26 cellular contexts compared by ENCODE assay signal in the genomic region with DNA sequence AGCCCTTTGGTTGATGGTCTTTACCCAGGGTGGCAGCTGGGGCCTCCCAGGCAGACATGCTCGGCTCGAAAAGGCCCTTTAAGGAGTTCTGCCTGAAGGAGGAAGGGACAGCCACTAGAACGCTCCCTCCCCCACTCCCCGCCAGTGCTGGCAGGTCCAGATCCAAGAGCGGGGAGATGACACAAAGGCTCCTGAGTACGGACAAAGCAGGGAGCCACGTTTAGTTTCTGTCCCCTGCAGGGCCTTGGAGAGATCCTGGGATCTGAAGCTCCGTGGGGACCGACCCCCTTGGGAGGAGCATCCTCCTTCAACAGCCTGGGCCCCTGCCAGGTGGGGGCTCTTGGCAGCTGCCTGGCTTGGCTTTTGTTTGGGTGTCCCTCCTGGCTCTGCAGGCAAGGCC.
"Had no signal": no experiment of that assay in that cellular context is flagged by ENCODE, and none has a peak within 500 bp of the region (broad histone marks: within the 10 kb centered on the region; RNA-seq: fewer than 3 reads in every experiment).

No MANE protein-coding gene starts in this region.

- DNase-seq: activated CD4-positive, alpha-beta memory T cell treated with anti-CD3 and anti-CD28 coated beads, Interleukin-2, amount 10 ng/mL, durations not matched to agents 7 days and 5 days; activated CD4-positive, alpha-beta T cell treated with anti-CD3 and anti-CD28 coated beads, Interleukin-2, amount 10 ng/mL, durations not matched to agents 24 days and 14 days; activated CD4-positive, CD25-positive, alpha-beta regulatory T cell treated with anti-CD3 and anti-CD28 coated beads, Interleukin-2, amount 50 U/mL, for 72 hours; activated CD8-positive, alpha-beta memory T cell treated with anti-CD3 and anti-CD28 coated beads, Interleukin-2, amount 50 U/mL, for 48 hours; activated gamma-delta T cell; activated naive CD4-positive, alpha-beta T cell treated with anti-CD3 and anti-CD28 coated beads, Interleukin-2, amount 10 ng/mL, durations not matched to agents 7 days and 5 days; activated naive CD8-positive, alpha-beta T cell treated with anti-CD3 and anti-CD28 coated beads, Interleukin-2, amount 10 ng/mL, durations not matched to agents 7 days and 5 days; activated T-cell treated with anti-CD3 and anti-CD28 coated beads, Interleukin-2, amount 50 U/mL, for 24 hours; dorsolateral prefrontal cortex; effector memory CD4-positive, alpha-beta T cell; kidney; left colon; midbrain; naive thymus-derived CD4-positive, alpha-beta T cell; right lobe of liver; stimulated activated CD4-positive, alpha-beta T cell treated with anti-CD3 and anti-CD28 coated beads, Interleukin-4, amount 100 ng/mL, for 1 hour; stimulated activated naive CD8-positive, alpha-beta T cell treated with anti-CD3 and anti-CD28 coated beads, Interleukin-15, amount 100 ng/mL, for 72 hours; substantia nigra; T-helper 17 cell; T1000; upper lobe of left lung; WERI-Rb-1 had no signal

- H3K27ac ChIP-seq: ascending aorta, coronary artery, dorsolateral prefrontal cortex, right lobe of liver, upper lobe of left lung, vagina, WERI-Rb-1 had no signal

- H3K9me3 ChIP-seq: ascending aorta, right lobe of liver, upper lobe of left lung, vagina had no signal

- H3K4me1 ChIP-seq: ascending aorta, right lobe of liver, upper lobe of left lung, vagina had no signal

- H3K36me3 ChIP-seq: ascending aorta, cardiac muscle cell, right lobe of liver, upper lobe of left lung, vagina, WERI-Rb-1 had no signal

- H3K27me3 ChIP-seq: ascending aorta, cardiac muscle cell, dorsolateral prefrontal cortex, right lobe of liver, upper lobe of left lung, vagina had no signal

- H3K4me3 ChIP-seq: ascending aorta, cardiac muscle cell, coronary artery, dorsolateral prefrontal cortex, right lobe of liver, upper lobe of left lung, vagina had no signal
